22 cellular contexts compared by ENCODE assay signal in the genomic region with DNA sequence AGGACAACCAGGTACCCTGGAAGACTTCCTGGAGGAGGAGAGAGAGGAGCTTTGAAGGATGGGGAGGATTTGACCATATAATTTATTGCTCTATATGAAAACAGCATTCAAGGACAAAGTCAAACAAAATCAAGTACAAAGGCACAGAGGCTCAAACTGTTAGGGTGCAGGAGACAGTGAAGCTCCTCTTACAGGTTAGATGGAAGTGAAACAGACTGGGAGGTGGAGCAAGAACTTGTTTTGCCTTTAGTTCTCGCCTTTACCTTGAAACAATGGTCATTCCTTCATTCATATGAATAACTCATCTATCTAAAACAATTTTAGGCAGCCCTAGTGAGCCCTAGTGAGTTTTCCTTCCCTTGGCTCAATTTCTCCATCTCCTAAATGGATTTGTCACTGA.
DNase-seq lines count a peak whose midpoint lies in the region; ATAC-seq, FAIRE-seq and TF ChIP-seq lines count a peak whose summit lies in the region.
"Had no signal": no experiment of that assay in that cellular context is flagged by ENCODE, and none has a peak within 500 bp of the region (broad histone marks: within the 10 kb centered on the region; RNA-seq: fewer than 3 reads in every experiment).

No MANE protein-coding gene starts in this region.

- H3K36me3 ChIP-seq in BLaER1 treated with 17β-estradiol and CSF1 and Interleukin-3, amounts not matched to agents 10 nM and 100 nM: no peaks in the 10 kb centered on the region
- H3K36me3 ChIP-seq in GM12878 (ENCODE audit: control insufficient read depth in 2 of 2, insufficient read depth in 2 of 2, low read length in 1 of 2): no peaks in the 10 kb centered on the region
- H3K36me3 ChIP-seq in osteoblast (ENCODE audit: insufficient read depth, low read length): no peaks in the 10 kb centered on the region
- H3K36me3 ChIP-seq in gastroesophageal sphincter: no peaks in the 10 kb centered on the region
- H3K36me3 ChIP-seq: SJCRH30 had no signal

- in situ Hi-C loops in GM12878 (cut with MboI) (no loop called here), GM13977 (cut with MboI; ENCODE audit: low pct_unique_long_range_greater_than_20kb, low sequenced_read_pairs, unreplicated experiment) (no loop called here)

- TF ChIP-seq CTCF in GM12878 (IDR thresholded peaks at IDR 0.05 in 2 of 3, conservative IDR thresholded peaks at IDR 0.05 in 1 of 3; ENCODE audit: control insufficient read depth in 2 of 3, extremely low read depth in 1 of 3, insufficient read depth in 1 of 3, low read depth in 3 of 3, low read length in 3 of 3) (no peak), osteoblast (IDR thresholded peaks at IDR 0.05; ENCODE audit: extremely low read depth, low read depth, low read length) (no peak), gastroesophageal sphincter (IDR thresholded peaks at IDR 0.05) (no peak), GM13977 (IDR thresholded peaks at IDR 0.05; ENCODE audit: extremely low read depth, insufficient read depth, missing control alignments) (no peak)

- POLR2A ChIA-PET in GM12878 (lab: Charles Lee): interaction anchor here (0.8 to 3.3 kb wide), 11 partner anchors 9 to 83 kb away, joined by 3 to 16 read pairs (median 5); no protein-coding TSS in a partner anchor

- H3K79me2 ChIP-seq in GM12878 (ENCODE audit: control insufficient read depth, insufficient read depth, low read length): no peaks in the 10 kb centered on the region; the same call in 1 of the 2 replicates
- no peaks in the 10 kb centered on the region for H3K79me2 ChIP-seq in osteoblast (ENCODE audit: insufficient read depth, low read length)

- ATAC-seq in GM12878 (peak; percentile 30), gastroesophageal sphincter (no peak)

- H3K9ac ChIP-seq in BLaER1 treated with 17β-estradiol and CSF1 and Interleukin-3, amounts not matched to agents 10 nM and 100 nM: 0 out of 22 replicates have a peak overlapping the region, but pooled peaks of 1 of the 11 experiments have one; percentile 5
- H3K9ac ChIP-seq in GM12878 (ENCODE audit: control insufficient read depth, insufficient read depth, low read length): no peak overlapping the region
- H3K9ac ChIP-seq: GM23248 had no signal

- SMC1A ChIA-PET in GM12878 (lab: Charles Lee; ENCODE audit: uncharacterized antibody, unreplicated experiment): interaction anchor here (0.7 to 4.6 kb wide), 22 partner anchors 8 to 144 kb away, joined by 3 to 31 read pairs (median 5); no protein-coding TSS in a partner anchor

- H2AFZ ChIP-seq in GM12878 (ENCODE audit: control insufficient read depth, low read depth, low read length) (no peak overlapping the region), osteoblast (ENCODE audit: low read length) (no peak overlapping the region)
- H2AFZ ChIP-seq: GM23248, PC-9 had no signal

- H3K27ac ChIP-seq in BLaER1 treated with 17β-estradiol and CSF1 and Interleukin-3, amounts not matched to agents 10 nM and 100 nM: peak overlapping the region in 4 of 11 experiments; percentile 3 to 20 (median 11); a peak in 1 of 22 replicates
- H3K27ac ChIP-seq in GM12878 (ENCODE audit: control insufficient read depth, insufficient read depth) (peak overlapping the region; percentile 30; the same call in 1 of the 2 replicates), osteoblast (ENCODE audit: low read depth, low read length) (no peak overlapping the region), gastroesophageal sphincter (no peak overlapping the region)
- H3K27ac ChIP-seq: GM23248, PC-9, SJCRH30 had no signal

- TF ChIP-seq POLR2A in GM12878 (IDR thresholded peaks at IDR 0.05; ENCODE audit: low read depth, low read length): no peak
- no peak for TF ChIP-seq POLR2A in gastroesophageal sphincter (IDR thresholded peaks at IDR 0.05)

- intact Hi-C loops in GM12878 (cut with micrococcal nuclease; ENCODE audit: unreplicated experiment): no loop called here

- RAD21 ChIA-PET in GM12878 (lab: Charles Lee; ENCODE audit: unreplicated experiment): interaction anchor here (0.8 to 14.9 kb wide), 19 partner anchors 9 to 145 kb away, joined by 3 to 262 read pairs (median 4); no protein-coding TSS in a partner anchor

- CTCF ChIA-PET in GM12878 (lab: Yijun Ruan, JAX): interaction anchor here (0.6 to 2.9 kb wide), 12 partner anchors 9 to 151 kb away, joined by 3 to 12 read pairs (median 4); no protein-coding TSS in a partner anchor

- no peak for TF ChIP-seq RAD21 in GM12878 (IDR thresholded peaks at IDR 0.05; ENCODE audit: insufficient read depth, low read depth, low read length)

- peak overlapping the region in 8 of 11 experiments; percentile 5 to 64 (median 51); a peak in 12 of 22 replicates for H3K4me2 ChIP-seq in BLaER1 treated with 17β-estradiol and CSF1 and Interleukin-3, amounts not matched to agents 10 nM and 100 nM
- no peak overlapping the region; the same call in 1 of the 2 replicates for H3K4me2 ChIP-seq in GM12878 (ENCODE audit: control insufficient read depth, insufficient read depth)
- H3K4me2 ChIP-seq in osteoblast (ENCODE audit: insufficient read depth, low read length): no peak overlapping the region
- H3K4me2 ChIP-seq: PC-9 had no signal

- no peak overlapping the region for H3K4me3 ChIP-seq in BLaER1 treated with 17β-estradiol and CSF1 and Interleukin-3, amounts not matched to agents 10 nM and 100 nM
- H3K4me3 ChIP-seq in GM12878 (no peak overlapping the region), osteoblast (ENCODE audit: insufficient read depth, low read length) (no peak overlapping the region), gastroesophageal sphincter (no peak overlapping the region)
- H3K4me3 ChIP-seq: GM23248, PC-9, SJCRH30 had no signal

- WGBS in GM12878 (ENCODE audit: insufficient coverage, insufficient replicate concordance, low lambda C conversion rate, missing lambda C conversion rate): 59% methylated on average over 1 of the region's 1 CpG
- WGBS in gastroesophageal sphincter (ENCODE audit: low coverage in 1 of 2), 2 donors: 95 to 100% methylated on average over 1 of the region's 1 CpG

- BruUV-seq in GM12878 (replicated peaks; lab: Mats Ljungman, UMichigan): no TSS peak

- FAIRE-seq in GM19239 (lab: Jason Lieb, UNC) (peak; percentile 92), GM12878 (lab: Jason Lieb, UNC) (peak; percentile 72)
- FAIRE-seq: D721Med had no signal

- no peaks in the 10 kb centered on the region for H4K20me1 ChIP-seq in BLaER1 treated with 17β-estradiol and CSF1 and Interleukin-3, amounts not matched to agents 10 nM and 100 nM
- H4K20me1 ChIP-seq in GM12878 (ENCODE audit: control insufficient read depth, insufficient read depth) (no peaks in the 10 kb centered on the region), osteoblast (ENCODE audit: insufficient read depth, low read length) (no peaks in the 10 kb centered on the region)

- H3K4me1 ChIP-seq in BLaER1 treated with 17β-estradiol and CSF1 and Interleukin-3, amounts not matched to agents 10 nM and 100 nM: peaks cover 63 to 88% (median 73%) of the 10 kb centered on the region in 10 experiments
- peaks cover 53% of the 10 kb centered on the region for H3K4me1 ChIP-seq in GM12878 (ENCODE audit: control insufficient read depth, insufficient read depth, low read length)
- H3K4me1 ChIP-seq in osteoblast (ENCODE audit: insufficient read depth, low read length): peaks cover 9% of the 10 kb centered on the region
- peaks cover 0 to 3% (median 0%) of the 10 kb centered on the region in 3 donors for H3K4me1 ChIP-seq in gastroesophageal sphincter

- H3K9me3 ChIP-seq in BLaER1 treated with 17β-estradiol and CSF1 and Interleukin-3, amounts not matched to agents 10 nM and 100 nM (replicated peaks in 1 of 11): no peaks in the 10 kb centered on the region
- no peaks in the 10 kb centered on the region for H3K9me3 ChIP-seq in GM12878 (replicated peaks; ENCODE audit: control insufficient read depth, insufficient read depth, low read length)
- no peaks in the 10 kb centered on the region for H3K9me3 ChIP-seq in osteoblast (ENCODE audit: low read depth, low read length)
- H3K9me3 ChIP-seq in gastroesophageal sphincter: no peaks in the 10 kb centered on the region

- DNase-seq in GM19239 (ENCODE audit: insufficient read length, low spot score): no peak
- DNase-seq in GM12878 (ENCODE audit: low read depth, low spot score): no peak
- peak; percentile 32 for DNase-seq in osteoblast (ENCODE audit: insufficient read length, low spot score, missing footprints)
- no peak for DNase-seq in stimulated activated CD4-positive, alpha-beta T cell treated with anti-CD3 and anti-CD28 coated beads, Interleukin-4, amount 100 ng/mL, for 4 hours
- DNase-seq in GM13977 (ENCODE audit: low spot score): no peak
- DNase-seq in NCI-H1930 (lab: John Stamatoyannopoulos, UW): no peak
- DNase-seq: 8988T; ACHN; CD4-positive, alpha-beta T cell; GM23248; H9; NCI-H1092; NCI-H1417 treated with DMSO at 0.1 percent for 48 hours; NCI-H187; NCI-H345; NCI-H524; NCI-H774; PC-9; SJCRH30 had no signal

- TF ChIP-seq EP300 in GM12878 (IDR thresholded peaks at IDR 0.05; ENCODE audit: borderline replicate concordance in 1 of 2, control insufficient read depth in 1 of 2, low read depth in 2 of 2, low read length in 2 of 2) (no peak), gastroesophageal sphincter (IDR thresholded peaks at IDR 0.05) (no peak)

- H3K27me3 ChIP-seq in BLaER1 treated with 17β-estradiol and CSF1 and Interleukin-3, amounts not matched to agents 10 nM and 100 nM: no peaks in the 10 kb centered on the region
- H3K27me3 ChIP-seq in GM12878 (replicated peaks in 1 of 2; ENCODE audit: control insufficient read depth in 2 of 2, insufficient read depth in 2 of 2, low read length in 1 of 2) (no peaks in the 10 kb centered on the region), osteoblast (ENCODE audit: insufficient read depth, low read length) (no peaks in the 10 kb centered on the region), gastroesophageal sphincter (no peaks in the 10 kb centered on the region)

TF ChIP-seq in GM12878, 131 proteins besides CTCF, POLR2A, EP300 and RAD21 (continues in another document):
- TF ChIP-seq STAT3 (IDR thresholded peaks at IDR 0.05; ENCODE audit: low read depth, low read length): no peak

Comparison
In these comparisons a context has a peak if more than half of its experiments do, and no peak if none do; other contexts are left out.
1. H3K4me2 ChIP-seq: peak in BLaER1 treated with 17β-estradiol and CSF1 and Interleukin-3, amounts not matched to agents 10 nM and 100 nM (8 of 11); none in GM12878 (single experiment) and osteoblast (single experiment).